Comparison of ENCODE assay signal across 8 cellular contexts in the genomic region with DNA sequence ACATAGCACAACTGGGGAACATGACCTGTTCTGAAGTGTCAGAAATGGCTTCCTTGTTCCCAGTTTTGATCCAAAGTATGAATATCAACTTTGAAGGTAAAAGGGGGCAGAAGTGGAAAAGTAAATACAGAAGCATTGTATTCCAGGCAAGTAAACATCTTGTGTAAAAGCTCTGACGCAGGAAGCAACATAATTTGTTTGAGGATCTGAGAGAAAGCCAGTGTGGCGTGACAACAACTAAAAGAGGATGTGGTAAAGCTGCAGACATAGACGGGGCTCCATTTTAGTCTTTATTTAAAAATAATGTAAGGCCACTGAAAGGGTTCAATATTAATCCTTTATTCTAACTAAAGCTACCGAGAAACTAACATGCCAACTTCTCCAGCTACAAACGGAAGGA.
A peak's percentile ranks its signal among the peaks of the same experiment; 100 is the strongest.
DNase-seq lines count a peak whose midpoint lies in the region; ATAC-seq and TF ChIP-seq lines count a peak whose summit lies in the region.

No MANE protein-coding gene starts in this region.

- intact Hi-C loops in activated naive CD4-positive, alpha-beta T cell treated with anti-CD3 and anti-CD28 coated beads for 36 hours (cut with micrococcal nuclease) = no loop called here
- intact Hi-C loops in cardiac septum (cut with DNase I) (no loop called here), A673 (cut with micrococcal nuclease; ENCODE audit: unreplicated experiment) (no loop called here)

- no peaks in the 10 kb centered on the region for H3K79me2 ChIP-seq in SU-DHL-6 (ENCODE audit: insufficient read depth, low read length)

- H3K4me3 Mint-ChIP-seq in activated naive CD4-positive, alpha-beta T cell treated with anti-CD3 and anti-CD28 coated beads for 36 hours = no peak overlapping the region

- H2AFZ ChIP-seq in SU-DHL-6 (ENCODE audit: low read depth, low read length, severe bottlenecking) = peak overlapping the region; percentile 27

- peak; percentile 82 for DNase-seq in KBM-7
- DNase-seq in activated naive CD4-positive, alpha-beta T cell treated with anti-CD3 and anti-CD28 coated beads for 36 hours = no peak
- no peak for DNase-seq in cardiac septum (ENCODE audit: low spot score)
- DNase-seq in A673 (ENCODE audit: low spot score) = no peak
- no peak for DNase-seq in GM03348 (ENCODE audit: low spot score)

- peak overlapping the region; percentile 81 for H3K4me2 ChIP-seq in SU-DHL-6 (ENCODE audit: low read depth, low read length, poor library complexity, severe bottlenecking)

- no peaks in the 10 kb centered on the region for H3K4me1 ChIP-seq in A673 (ENCODE audit: insufficient read depth, low read length, poor library complexity, severe bottlenecking)

- no peaks in the 10 kb centered on the region for H3K9me3 ChIP-seq in SU-DHL-6 (ENCODE audit: insufficient read depth, low read length)
- no peaks in the 10 kb centered on the region for H3K9me3 ChIP-seq in A673 (ENCODE audit: low read depth, low read length, poor library complexity, severe bottlenecking)

- peaks cover 2% of the 10 kb centered on the region for H3K9me3 Mint-ChIP-seq in activated naive CD4-positive, alpha-beta T cell treated with anti-CD3 and anti-CD28 coated beads for 36 hours

- H3K27me3 Mint-ChIP-seq in activated naive CD4-positive, alpha-beta T cell treated with anti-CD3 and anti-CD28 coated beads for 36 hours (ENCODE audit: low read depth) = no peaks in the 10 kb centered on the region

- H4K20me1 ChIP-seq in SU-DHL-6 (ENCODE audit: low read depth, low read length) = no peaks in the 10 kb centered on the region

- H3K9ac ChIP-seq in SU-DHL-6 (ENCODE audit: low read length) = peak overlapping the region; percentile 11; the same call in 1 of the 2 replicates

- H3K36me3 ChIP-seq in SU-DHL-6 (ENCODE audit: low read length) (peaks cover 2% of the 10 kb centered on the region; the same call in 1 of the 2 replicates), A673 (ENCODE audit: insufficient read depth, low read length, poor library complexity, severe bottlenecking) (no peaks in the 10 kb centered on the region)

- in situ Hi-C loops in KBM-7 (cut with MboI; ENCODE audit: low pct_unique_long_range_greater_than_20kb, low sequenced_read_pairs) = no loop called here

- H3K27ac Mint-ChIP-seq in activated naive CD4-positive, alpha-beta T cell treated with anti-CD3 and anti-CD28 coated beads for 36 hours = no peak overlapping the region

- ATAC-seq in GM18508 (IDR thresholded peaks at IDR 0.05; ENCODE audit: insufficient read depth, unreplicated experiment) (peak; percentile 98), HG02571 (IDR thresholded peaks at IDR 0.05; ENCODE audit: unreplicated experiment) (peak; percentile 97)

- H3K27ac ChIP-seq in SU-DHL-6 (ENCODE audit: low read depth, low read length) (peak overlapping the region; percentile 79), A673 (ENCODE audit: low read depth, low read length, poor library complexity, severe bottlenecking) (no peak overlapping the region)

- peak overlapping the region; percentile 31 for H3K4me3 ChIP-seq in SU-DHL-6 (ENCODE audit: insufficient read depth, low read length, poor library complexity, severe bottlenecking)
- no peak overlapping the region for H3K4me3 ChIP-seq in A673 (ENCODE audit: low read depth, low read length, poor library complexity, severe bottlenecking)

- H3K27me3 ChIP-seq in SU-DHL-6 (ENCODE audit: low read length) (no peaks in the 10 kb centered on the region), A673 (replicated peaks; ENCODE audit: insufficient read depth, low read depth, low read length, poor library complexity) (peaks cover 6% of the 10 kb centered on the region)

- H3K9me2 ChIP-seq in SU-DHL-6 (replicated peaks; ENCODE audit: insufficient read depth, low read length) = no peaks in the 10 kb centered on the region

- POLR2A ChIA-PET in A673 (lab: Charles Lee; ENCODE audit: low non-redundant PET) = no interaction called here

- H3K36me3 Mint-ChIP-seq in activated naive CD4-positive, alpha-beta T cell treated with anti-CD3 and anti-CD28 coated beads for 36 hours (ENCODE audit: low read depth) = no peaks in the 10 kb centered on the region

- peaks cover 4% of the 10 kb centered on the region; the same call in 1 of the 2 replicates for H3F3A ChIP-seq in SU-DHL-6 (ENCODE audit: insufficient read depth)

- no TSS peak for BruUV-seq in A673 (replicated peaks; lab: Mats Ljungman, UMichigan)

- no peaks in the 10 kb centered on the region for H3K4me1 Mint-ChIP-seq in activated naive CD4-positive, alpha-beta T cell treated with anti-CD3 and anti-CD28 coated beads for 36 hours (ENCODE audit: low read depth)

- CTCF ChIA-PET in activated naive CD4-positive, alpha-beta T cell treated with anti-CD3 and anti-CD28 coated beads for 36 hours (lab: Charles Lee) = no interaction called here
- CTCF ChIA-PET in A673 (lab: Charles Lee) = no interaction called here

- TF ChIP-seq CTCF in SU-DHL-6 (IDR thresholded peaks at IDR 0.05; ENCODE audit: insufficient read depth, low read length, poor library complexity, severe bottlenecking) (no peak), A673 (conservative IDR thresholded peaks at IDR 0.05; ENCODE audit: low read depth, low read length) (no peak)
